In the genomic region with DNA sequence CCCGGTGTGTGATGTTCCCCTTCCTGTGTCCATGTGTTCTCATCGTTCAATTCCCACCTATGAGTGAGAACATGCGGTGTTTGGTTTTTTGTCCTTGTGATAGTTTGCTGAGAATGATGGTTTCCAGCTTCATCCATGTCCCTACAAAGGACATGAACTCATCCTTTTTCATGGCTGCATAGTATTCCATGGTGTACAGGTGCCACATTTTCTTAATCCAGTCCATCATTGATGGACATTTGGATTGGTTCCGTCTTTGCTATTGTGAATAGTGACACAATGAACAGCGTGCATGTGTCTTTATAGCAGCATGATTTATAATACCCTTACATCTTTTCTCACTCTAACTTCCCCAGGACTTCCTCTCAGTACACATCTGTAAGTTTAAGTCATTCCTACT, we compare ENCODE assay signal across 13 cellular contexts. TPM values are rescaled to one million over a fixed set of nuclear protein-coding genes. Genes with fewer than 3 reads are reported as not detected.
"Had no signal": no experiment of that assay in that cellular context is flagged by ENCODE, and none has a peak within 500 bp of the region (broad histone marks: within the 10 kb centered on the region; RNA-seq: fewer than 3 reads in every experiment).

No MANE protein-coding gene starts in this region.

RNA-seq across cellular contexts. Expression of gene DPP10, which starts 35.1 kb away (rescaled TPM):
- total RNA-seq: activated B cell treated with CpG ODN at 0.5 μM for 24 hours; activated CD4-positive, alpha-beta memory T cell treated with anti-CD3 and anti-CD28 coated beads for 36 hours; activated CD4-positive, alpha-beta memory T cell treated with anti-CD3 and anti-CD28 coated beads, Interleukin-2, amount 10 ng/mL, durations not matched to agents 7 days and 5 days; activated CD4-positive, alpha-beta T cell treated with anti-CD3 and anti-CD28 coated beads for 36 hours; activated CD4-positive, alpha-beta T cell treated with anti-CD3 and anti-CD28 coated beads, Interleukin-2, amount 10 ng/mL, durations not matched to agents 24 days and 14 days; activated CD4-positive, alpha-beta T cell treated with anti-CD3 and anti-CD28 coated beads, Interleukin-2, amount 10 ng/mL, durations not matched to agents 7 days and 5 days; activated CD8-positive, alpha-beta memory T cell treated with anti-CD3 and anti-CD28 coated beads for 36 hours; activated CD8-positive, alpha-beta memory T cell treated with anti-CD3 and anti-CD28 coated beads, Interleukin-2, amount 10 ng/mL, durations not matched to agents 7 days and 5 days; activated CD8-positive, alpha-beta T cell treated with anti-CD3 and anti-CD28 coated beads for 36 hours; activated CD8-positive, alpha-beta T cell treated with anti-CD3 and anti-CD28 coated beads, Interleukin-2, amount 10 ng/mL, durations not matched to agents 7 days and 5 days; T-helper 1 cell treated with Interleukin-12 subunit alpha and Interleukin-12 subunit beta and Interleukin-4 antibody, amounts not matched to agents 30 ng/mL and 1 ng/mL, for 36 hours; T-helper 17 cell; T-helper 2 cell treated with Interferon-gamma antibody and Interleukin-4, amounts not matched to agents 100 ng/mL and 5 ng/mL, for 36 hours had no signal
